14 cellular contexts compared by ENCODE assay signal in the genomic region with DNA sequence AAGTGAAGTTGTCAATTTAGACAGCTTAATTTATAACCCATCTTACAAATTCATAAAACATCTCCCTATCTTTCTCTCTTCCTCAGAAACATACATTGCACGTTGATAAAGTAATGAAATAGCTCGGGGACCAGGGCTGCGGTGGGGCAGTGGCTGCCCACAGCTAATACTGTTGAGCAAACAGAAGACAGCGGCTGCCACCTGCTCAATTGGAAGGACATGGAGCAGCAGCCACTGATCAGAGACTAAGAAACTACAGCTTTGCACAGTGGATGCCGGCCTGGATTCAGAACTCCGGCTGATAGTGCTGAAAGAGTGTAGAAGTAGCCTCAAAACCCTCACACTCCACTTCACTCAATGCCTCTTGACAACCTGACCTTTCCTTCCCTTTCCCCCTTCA.
DNase-seq lines count a peak whose midpoint lies in the region; ATAC-seq and TF ChIP-seq lines count a peak whose summit lies in the region.
"Had no signal": no experiment of that assay in that cellular context is flagged by ENCODE, and none has a peak within 500 bp of the region (broad histone marks: within the 10 kb centered on the region; RNA-seq: fewer than 3 reads in every experiment).

No MANE protein-coding gene starts in this region.

- no peak overlapping the region for H3K27ac Mint-ChIP-seq in mesothelial cell of epicardium
- H3K27ac Mint-ChIP-seq: CD4-positive, alpha-beta memory T cell; H9 had no signal

- no peaks in the 10 kb centered on the region for H3K36me3 Mint-ChIP-seq in mesothelial cell of epicardium
- H3K36me3 Mint-ChIP-seq: CD4-positive, alpha-beta memory T cell had no signal

- no peak overlapping the region for H4K12ac ChIP-seq in trophoblast cell (ENCODE audit: low read depth, low read length)

- H3K4me3 ChIP-seq in left lung: no peak overlapping the region
- no peak overlapping the region for H3K4me3 ChIP-seq in trophoblast cell (ENCODE audit: low read depth, low read length)
- H3K4me3 ChIP-seq: GM23248 had no signal

- TF ChIP-seq CTCF in left lung (IDR thresholded peaks at IDR 0.05) (no peak), mesothelial cell of epicardium (IDR thresholded peaks at IDR 0.05; ENCODE audit: unreplicated experiment) (no peak)

- H3K27ac ChIP-seq in left lung (no peak overlapping the region), trophoblast cell (ENCODE audit: low read depth, low read length) (no peak overlapping the region)
- H3K27ac ChIP-seq: C4-2B, GM23248 had no signal

- H3K9me3 ChIP-seq in left lung (no peaks in the 10 kb centered on the region), trophoblast cell (ENCODE audit: insufficient read depth, low read depth, low read length) (peaks cover 3% of the 10 kb centered on the region)
- H3K9me3 ChIP-seq: BE2C had no signal

- no peaks in the 10 kb centered on the region for H3K4me1 ChIP-seq in left lung
- H3K4me1 ChIP-seq in trophoblast cell (ENCODE audit: control insufficient read depth in 1 of 2, insufficient read depth in 2 of 2, low read length in 2 of 2): no peaks in the 10 kb centered on the region
- H3K4me1 ChIP-seq: BE2C had no signal

- no peaks in the 10 kb centered on the region for H3K4me1 Mint-ChIP-seq in mesothelial cell of epicardium

- no peak overlapping the region for H2BK120ac ChIP-seq in trophoblast cell (ENCODE audit: insufficient read depth, low read length, poor library complexity)

- DNase-seq in COLO668 (lab: John Stamatoyannopoulos, UW; ENCODE audit: unreplicated experiment) (peak; percentile 29), NCI-H1092 (lab: John Stamatoyannopoulos, UW) (peak; percentile 5), SHP77 (lab: John Stamatoyannopoulos, UW) (peak; percentile 63 to 77), left lung (no peak), trophoblast cell (no peak), SIG-M5 (lab: John Stamatoyannopoulos, UW) (no peak), mesothelial cell of epicardium (ENCODE audit: low spot score in 2 of 2, unreplicated experiment in 2 of 2) (no peak)
- DNase-seq in activated CD4-positive, alpha-beta T cell treated with anti-CD3 and anti-CD28 coated beads for 4 hours: no peak
- DNase-seq: BE2C; CD4-positive, alpha-beta memory T cell; COR-L47; GM23248; H9 had no signal

- H3K18ac ChIP-seq in trophoblast cell (ENCODE audit: low read length): no peak overlapping the region

- H2BK12ac ChIP-seq in trophoblast cell (ENCODE audit: low read length): no peak overlapping the region

- H3K23ac ChIP-seq in trophoblast cell (ENCODE audit: low read length): no peak overlapping the region

- H2AK5ac ChIP-seq in trophoblast cell (ENCODE audit: low read length): no peak overlapping the region

- no peak overlapping the region for H2AFZ ChIP-seq in trophoblast cell (ENCODE audit: insufficient read depth, low read length, poor library complexity)
- H2AFZ ChIP-seq: GM23248 had no signal

- no peak overlapping the region for H2BK5ac ChIP-seq in trophoblast cell (ENCODE audit: low read depth, low read length, poor library complexity)

- H3K4me2 ChIP-seq in trophoblast cell (ENCODE audit: low read length): no peak overlapping the region

- peak; percentile 56 for ATAC-seq in left lung

- no peak overlapping the region for H4K91ac ChIP-seq in trophoblast cell (ENCODE audit: low read depth, low read length)

- WGBS in trophoblast cell (ENCODE audit: extremely low coverage, insufficient coverage, insufficient read length): 100% methylated on average over 1 of the region's 6 CpGs

- H3K79me2 ChIP-seq in trophoblast cell (ENCODE audit: control insufficient read depth, insufficient read depth, low read length, poor library complexity): no peaks in the 10 kb centered on the region

- no peak overlapping the region for H3K4me3 Mint-ChIP-seq in mesothelial cell of epicardium
- H3K4me3 Mint-ChIP-seq: CD4-positive, alpha-beta memory T cell had no signal

- H4K8ac ChIP-seq in trophoblast cell (ENCODE audit: low read depth, low read length): no peak overlapping the region

- no peak overlapping the region for H3K14ac ChIP-seq in trophoblast cell (ENCODE audit: low read length)

- H3K79me1 ChIP-seq in trophoblast cell (ENCODE audit: low read length): no peaks in the 10 kb centered on the region

- intact Hi-C loops in left lung (cut with DNase I): no loop called here

- H3K36me3 ChIP-seq in left lung (no peaks in the 10 kb centered on the region), trophoblast cell (ENCODE audit: control insufficient read depth in 1 of 2, insufficient read depth in 2 of 2, low read length in 2 of 2) (no peaks in the 10 kb centered on the region)
- H3K36me3 ChIP-seq: BE2C had no signal

- H3K9me3 Mint-ChIP-seq in mesothelial cell of epicardium: no peaks in the 10 kb centered on the region
- H3K9me3 Mint-ChIP-seq: CD4-positive, alpha-beta memory T cell; H9 had no signal

- peaks cover 55% of the 10 kb centered on the region for H3K27me3 Mint-ChIP-seq in mesothelial cell of epicardium (ENCODE audit: low read depth)

- peaks cover 7 to 44% of the 10 kb centered on the region in 2 donors for H3K27me3 ChIP-seq in left lung
- H3K27me3 ChIP-seq in trophoblast cell (ENCODE audit: insufficient read depth, low read length): no peaks in the 10 kb centered on the region
- H3K27me3 ChIP-seq: BE2C had no signal

- H3K9ac ChIP-seq in trophoblast cell (ENCODE audit: low read length): no peak overlapping the region
- H3K9ac ChIP-seq: GM23248 had no signal

- H3K4ac ChIP-seq in trophoblast cell (ENCODE audit: low read depth, low read length): no peak overlapping the region

Comparison
In these comparisons a context has a peak if more than half of its experiments do, and no peak if none do; other contexts are left out.
1. DNase-seq: peak in COLO668 (single experiment), NCI-H1092 (single experiment) and SHP77 (2 of 2); none in left lung (0 of 2), trophoblast cell (0 of 2), SIG-M5 (single experiment), activated CD4-positive, alpha-beta T cell treated with anti-CD3 and anti-CD28 coated beads for 4 hours (0 of 2) and mesothelial cell of epicardium (0 of 2).